14 cellular contexts compared by ENCODE assay signal in the genomic region with DNA sequence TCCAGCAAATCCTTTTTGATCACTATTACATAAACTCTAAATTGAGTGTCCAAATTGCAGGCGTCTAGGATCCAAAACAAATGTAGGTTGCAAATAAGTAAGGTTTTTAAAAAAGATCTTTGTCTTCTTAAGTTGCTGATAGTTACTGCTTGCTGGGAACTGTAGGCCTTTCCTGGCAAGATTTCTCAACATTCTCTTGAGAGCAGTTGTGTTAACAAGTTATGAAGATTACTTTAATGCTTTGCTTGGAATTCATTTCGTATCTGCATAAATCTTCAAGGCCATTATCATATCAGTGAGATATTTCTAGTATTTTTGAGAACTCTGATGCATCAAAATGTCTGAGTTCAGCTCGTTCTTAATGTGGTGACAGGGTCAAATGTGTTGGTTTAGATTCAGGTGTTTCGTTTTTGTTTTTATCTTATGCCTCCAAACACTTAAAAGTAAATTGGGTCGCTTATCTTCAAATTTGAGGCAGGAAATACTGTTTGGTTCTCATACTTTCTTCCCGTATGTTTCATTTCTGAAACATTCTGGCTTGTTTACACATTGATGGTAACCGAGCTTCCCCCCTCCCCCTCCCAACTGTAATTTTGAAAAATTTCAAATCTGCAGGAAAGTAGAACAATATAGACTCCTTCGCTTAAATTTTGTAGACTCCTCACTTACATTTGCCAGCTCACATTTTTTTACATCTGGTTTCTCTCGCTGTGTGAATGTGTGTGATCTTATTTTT.
DNase-seq lines count a peak whose midpoint lies in the region; ATAC-seq, FAIRE-seq and TF ChIP-seq lines count a peak whose summit lies in the region.
"Had no signal": no experiment of that assay in that cellular context is flagged by ENCODE, and none has a peak within 500 bp of the region (broad histone marks: within the 10 kb centered on the region; RNA-seq: fewer than 3 reads in every experiment).

No MANE protein-coding gene starts in this region.

- peaks cover 0 to 25% (median 7%) of the 10 kb centered on the region in 4 donors for H3K4me1 ChIP-seq in tibial nerve

- H3K4me1 Mint-ChIP-seq in activated CD8-positive, alpha-beta memory T cell treated with anti-CD3 and anti-CD28 coated beads, Interleukin-2, amount 10 ng/mL, durations not matched to agents 7 days and 5 days, result peaks cover 22% of the 10 kb centered on the region
- peaks cover 27% of the 10 kb centered on the region for H3K4me1 Mint-ChIP-seq in activated naive CD8-positive, alpha-beta T cell treated with anti-CD3 and anti-CD28 coated beads for 36 hours

- TF ChIP-seq EP300 in tibial nerve (IDR thresholded peaks at IDR 0.05), result no peak

- peak overlapping the region; percentile 86 for H3K27ac Mint-ChIP-seq in activated CD8-positive, alpha-beta memory T cell treated with anti-CD3 and anti-CD28 coated beads, Interleukin-2, amount 10 ng/mL, durations not matched to agents 7 days and 5 days
- peak overlapping the region; percentile 76 for H3K27ac Mint-ChIP-seq in activated naive CD8-positive, alpha-beta T cell treated with anti-CD3 and anti-CD28 coated beads for 36 hours

- H3K9me3 ChIP-seq in tibial nerve, result no peaks in the 10 kb centered on the region
- H3K9me3 ChIP-seq: prostate gland had no signal

- peak; percentile 81 for FAIRE-seq in islet of Langerhans (lab: Jason Lieb, UNC)

- no peaks in the 10 kb centered on the region for H3K27me3 Mint-ChIP-seq in activated CD8-positive, alpha-beta memory T cell treated with anti-CD3 and anti-CD28 coated beads, Interleukin-2, amount 10 ng/mL, durations not matched to agents 7 days and 5 days
- H3K27me3 Mint-ChIP-seq in activated naive CD8-positive, alpha-beta T cell treated with anti-CD3 and anti-CD28 coated beads for 36 hours, result no peaks in the 10 kb centered on the region

- H3K9me3 Mint-ChIP-seq in activated CD8-positive, alpha-beta memory T cell treated with anti-CD3 and anti-CD28 coated beads, Interleukin-2, amount 10 ng/mL, durations not matched to agents 7 days and 5 days (ENCODE audit: low read depth), result no peaks in the 10 kb centered on the region
- no peaks in the 10 kb centered on the region for H3K9me3 Mint-ChIP-seq in activated naive CD8-positive, alpha-beta T cell treated with anti-CD3 and anti-CD28 coated beads for 36 hours

- DNase-seq in activated CD8-positive, alpha-beta memory T cell treated with anti-CD3 and anti-CD28 coated beads, Interleukin-2, amount 10 ng/mL, durations not matched to agents 7 days and 5 days, result no peak
- no peak for DNase-seq in activated CD8-positive, alpha-beta memory T cell treated with anti-CD3 and anti-CD28 coated beads, Interleukin-2, amount 50 U/mL, for 48 hours
- DNase-seq in activated naive CD8-positive, alpha-beta T cell treated with anti-CD3 and anti-CD28 coated beads for 36 hours, result no peak
- DNase-seq in tibial nerve (ENCODE audit: low spot score in 2 of 2) (no peak), DMS79 (lab: John Stamatoyannopoulos, UW) (no peak), DMS153 (lab: John Stamatoyannopoulos, UW) (no peak), hypothalamus (lab: John Stamatoyannopoulos, UW) (no peak)
- DNase-seq: NCI-H1436 treated with DMSO at 0.1 percent for 48 hours; NCI-H526 treated with DMSO at 0.1 percent for 48 hours; SHP77 treated with DMSO at 0.1 percent for 48 hours; stimulated activated CD4-positive, alpha-beta T cell treated with anti-CD3 and anti-CD28 coated beads, Interleukin-4, amount 100 ng/mL, for 4 hours had no signal

- no peaks in the 10 kb centered on the region for H3K36me3 Mint-ChIP-seq in activated CD8-positive, alpha-beta memory T cell treated with anti-CD3 and anti-CD28 coated beads, Interleukin-2, amount 10 ng/mL, durations not matched to agents 7 days and 5 days
- peaks cover 2% of the 10 kb centered on the region for H3K36me3 Mint-ChIP-seq in activated naive CD8-positive, alpha-beta T cell treated with anti-CD3 and anti-CD28 coated beads for 36 hours

- H3K27me3 ChIP-seq in tibial nerve, result no peaks in the 10 kb centered on the region

- peak overlapping the region in 3 of 4 donors; percentile 31 to 70 (median 35) for H3K27ac ChIP-seq in tibial nerve
- H3K27ac ChIP-seq: prostate gland had no signal

- TF ChIP-seq POLR2A in tibial nerve (IDR thresholded peaks at IDR 0.05), result no peak

- TF ChIP-seq CTCF in tibial nerve (IDR thresholded peaks at IDR 0.05), result no peak

- peak; percentile 49 for ATAC-seq in activated CD8-positive, alpha-beta memory T cell treated with anti-CD3 and anti-CD28 coated beads, Interleukin-2, amount 10 ng/mL, durations not matched to agents 7 days and 5 days

- no peak overlapping the region for H3K4me3 ChIP-seq in tibial nerve
- H3K4me3 ChIP-seq: lung, prostate gland had no signal

- 55 to 60% methylated on average over 9 of the region's 9 CpGs for WGBS in tibial nerve, 2 donors

- H3K36me3 ChIP-seq in tibial nerve, result no peaks in the 10 kb centered on the region
- H3K36me3 ChIP-seq: prostate gland had no signal

- CTCF ChIA-PET in activated CD8-positive, alpha-beta memory T cell treated with anti-CD3 and anti-CD28 coated beads, Interleukin-2, amount 10 ng/mL, durations not matched to agents 7 days and 5 days (lab: Charles Lee), result interaction anchor here (1.2 to 7.6 kb wide), 6 partner anchors 7 to 165 kb away, joined by 4 to 43 read pairs (median 6); no protein-coding TSS in a partner anchor

- H3K4me3 Mint-ChIP-seq in activated CD8-positive, alpha-beta memory T cell treated with anti-CD3 and anti-CD28 coated beads, Interleukin-2, amount 10 ng/mL, durations not matched to agents 7 days and 5 days, result peak overlapping the region; percentile 58
- H3K4me3 Mint-ChIP-seq in activated naive CD8-positive, alpha-beta T cell treated with anti-CD3 and anti-CD28 coated beads for 36 hours, result peak overlapping the region; percentile 43
